Comparison of ENCODE assay signal across 13 cellular contexts in the genomic region with DNA sequence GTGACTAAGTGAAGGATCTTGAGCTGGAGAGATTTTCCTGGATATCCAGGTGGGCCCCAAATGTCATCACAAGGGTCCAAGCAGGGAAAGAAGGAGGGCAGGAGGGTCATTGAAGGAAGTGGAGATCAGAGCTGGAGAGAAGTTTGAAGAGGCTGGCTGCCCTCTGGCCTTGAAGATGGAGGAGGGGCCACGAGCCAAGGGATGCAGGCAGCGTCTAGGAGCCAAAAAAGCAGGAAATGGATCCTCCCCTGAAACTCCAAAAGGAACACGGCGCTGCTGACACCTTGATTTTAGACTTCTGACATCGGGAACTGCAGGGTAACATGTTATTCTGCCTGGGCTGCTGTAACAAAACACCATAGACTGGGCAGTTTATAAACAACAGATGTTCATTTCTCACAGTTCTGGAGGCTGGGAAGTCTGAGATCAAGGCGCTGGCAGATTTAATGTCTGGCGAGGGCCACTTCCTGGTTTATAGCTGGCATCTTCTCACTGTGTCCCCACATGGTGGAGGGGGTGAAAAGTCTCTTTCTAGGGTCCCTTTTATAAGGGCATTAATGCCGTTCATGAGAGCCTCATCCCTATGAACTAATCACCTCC. TPM values are rescaled to one million over a fixed set of nuclear protein-coding genes. Genes with fewer than 3 reads are reported as not detected.
DNase-seq lines count a peak whose midpoint lies in the region; ATAC-seq lines count a peak whose summit lies in the region.
"Had no signal": no experiment of that assay in that cellular context is flagged by ENCODE, and none has a peak within 500 bp of the region (broad histone marks: within the 10 kb centered on the region; RNA-seq: fewer than 3 reads in every experiment).

No MANE protein-coding gene starts in this region.

- H3K27ac Mint-ChIP-seq in stimulated activated memory B cell treated with anti-CD40 and anti-IgM and Interleukin-4, amounts not matched to agents 10 μg/mL and 1 μg/mL and 100 μg/mL, for 72 hours, result peak overlapping the region; percentile 36
- H3K27ac Mint-ChIP-seq: T-helper 1 cell treated with Interleukin-12 subunit alpha and Interleukin-12 subunit beta and Interleukin-4 antibody, amounts not matched to agents 30 μg/mL and 1 μg/mL, for 36 hours had no signal

- peak overlapping the region; percentile 96 for H3K27ac ChIP-seq in SJSA1

- H3K9me3 Mint-ChIP-seq in stimulated activated memory B cell treated with anti-CD40 and anti-IgM and Interleukin-4, amounts not matched to agents 10 μg/mL and 1 μg/mL and 100 μg/mL, for 72 hours, result no peaks in the 10 kb centered on the region
- H3K9me3 Mint-ChIP-seq: T-helper 1 cell treated with Interleukin-12 subunit alpha and Interleukin-12 subunit beta and Interleukin-4 antibody, amounts not matched to agents 30 μg/mL and 1 μg/mL, for 36 hours had no signal

- H3K27me3 Mint-ChIP-seq in stimulated activated memory B cell treated with anti-CD40 and anti-IgM and Interleukin-4, amounts not matched to agents 10 μg/mL and 1 μg/mL and 100 μg/mL, for 72 hours, result no peaks in the 10 kb centered on the region

- no peak overlapping the region for H3K4me3 Mint-ChIP-seq in stimulated activated memory B cell treated with anti-CD40 and anti-IgM and Interleukin-4, amounts not matched to agents 10 μg/mL and 1 μg/mL and 100 μg/mL, for 72 hours
- H3K4me3 Mint-ChIP-seq: T-helper 1 cell treated with Interleukin-12 subunit alpha and Interleukin-12 subunit beta and Interleukin-4 antibody, amounts not matched to agents 30 μg/mL and 1 μg/mL, for 36 hours had no signal

- H3K36me3 ChIP-seq in SJSA1 (no peaks in the 10 kb centered on the region), HAP-1 (replicated peaks) (no peaks in the 10 kb centered on the region)
- H3K36me3 ChIP-seq: ascending aorta had no signal

- H3K9me3 ChIP-seq in SJSA1 (replicated peaks) (no peaks in the 10 kb centered on the region), HAP-1 (no peaks in the 10 kb centered on the region)
- H3K9me3 ChIP-seq: ascending aorta had no signal

- in situ Hi-C loops in HAP-1 (cut with MboI; ENCODE audit: low sequenced_read_pairs), result no loop called here

- H3K4me1 ChIP-seq in SJSA1 (replicated peaks), result peaks cover 42% of the 10 kb centered on the region
- no peaks in the 10 kb centered on the region for H3K4me1 ChIP-seq in HAP-1

- DNase-seq in NCI-H524 (lab: John Stamatoyannopoulos, UW), result peak; percentile 24 to 65
- DNase-seq in NCI-H524 treated with DMSO at 0.1 percent for 48 hours (lab: John Stamatoyannopoulos, UW), result no peak
- DNase-seq in SJSA1 (ENCODE audit: low read depth in 1 of 2, low spot score in 2 of 2), result peak in 1 of 2 experiments; percentile 48
- DNase-seq in fibroblast of the conjunctiva (ENCODE audit: low read depth), result peak; percentile 27
- DNase-seq in NCI-H1105 treated with DMSO at 0.1 percent for 48 hours (lab: John Stamatoyannopoulos, UW), result no peak
- no peak for DNase-seq in HAP-1 (ENCODE audit: low spot score in 2 of 2)
- DNase-seq: stimulated activated naive CD4-positive, alpha-beta T cell had no signal

- no peak overlapping the region for H3K4me3 ChIP-seq in SJSA1
- no peak overlapping the region for H3K4me3 ChIP-seq in HAP-1
- H3K4me3 ChIP-seq: ascending aorta had no signal

- H3K4me1 Mint-ChIP-seq in stimulated activated memory B cell treated with anti-CD40 and anti-IgM and Interleukin-4, amounts not matched to agents 10 μg/mL and 1 μg/mL and 100 μg/mL, for 72 hours, result no peaks in the 10 kb centered on the region

- no peaks in the 10 kb centered on the region for H3K36me3 Mint-ChIP-seq in stimulated activated memory B cell treated with anti-CD40 and anti-IgM and Interleukin-4, amounts not matched to agents 10 μg/mL and 1 μg/mL and 100 μg/mL, for 72 hours

- H3K27me3 ChIP-seq in SJSA1 (replicated peaks) (no peaks in the 10 kb centered on the region), HAP-1 (ENCODE audit: low read depth) (no peaks in the 10 kb centered on the region)
- H3K27me3 ChIP-seq: ascending aorta had no signal

- ATAC-seq in stimulated activated memory B cell treated with anti-CD40 and anti-IgM and Interleukin-4, amounts not matched to agents 10 μg/mL and 1 μg/mL and 100 μg/mL, for 72 hours, result no peak
- ATAC-seq in esophagus mucosa, result no peak

RNA-seq across cellular contexts. Expression of gene ZBTB21, which starts 28.8 kb away (rescaled TPM):
- total RNA-seq in SJSA1 (2014; rRNA removed; shearing (Covaris generic)), result 7.1 and 11.4 TPM in 2 replicates
- total RNA-seq in esophagus mucosa, result 8.7 TPM

RNA-seq across cellular contexts. Expression of gene UMODL1, which starts 32.2 kb away (rescaled TPM):
- 0.22 TPM in 1 of 2 replicates, not detected in the other for total RNA-seq in SJSA1 (2014; rRNA removed; shearing (Covaris generic))
- total RNA-seq in esophagus mucosa, result 0.08 TPM
- total RNA-seq: A172, ascending aorta, kidney epithelial cell had no signal

Comparison
In these comparisons a context has a peak if more than half of its experiments do, and no peak if none do; other contexts are left out.
1. DNase-seq: peak in NCI-H524 (2 of 2) and fibroblast of the conjunctiva (single experiment); none in NCI-H524 treated with DMSO at 0.1 percent for 48 hours (single experiment), NCI-H1105 treated with DMSO at 0.1 percent for 48 hours (single experiment) and HAP-1 (0 of 2).